Comparison of ENCODE assay signal across 1 cellular context in the genomic region with DNA sequence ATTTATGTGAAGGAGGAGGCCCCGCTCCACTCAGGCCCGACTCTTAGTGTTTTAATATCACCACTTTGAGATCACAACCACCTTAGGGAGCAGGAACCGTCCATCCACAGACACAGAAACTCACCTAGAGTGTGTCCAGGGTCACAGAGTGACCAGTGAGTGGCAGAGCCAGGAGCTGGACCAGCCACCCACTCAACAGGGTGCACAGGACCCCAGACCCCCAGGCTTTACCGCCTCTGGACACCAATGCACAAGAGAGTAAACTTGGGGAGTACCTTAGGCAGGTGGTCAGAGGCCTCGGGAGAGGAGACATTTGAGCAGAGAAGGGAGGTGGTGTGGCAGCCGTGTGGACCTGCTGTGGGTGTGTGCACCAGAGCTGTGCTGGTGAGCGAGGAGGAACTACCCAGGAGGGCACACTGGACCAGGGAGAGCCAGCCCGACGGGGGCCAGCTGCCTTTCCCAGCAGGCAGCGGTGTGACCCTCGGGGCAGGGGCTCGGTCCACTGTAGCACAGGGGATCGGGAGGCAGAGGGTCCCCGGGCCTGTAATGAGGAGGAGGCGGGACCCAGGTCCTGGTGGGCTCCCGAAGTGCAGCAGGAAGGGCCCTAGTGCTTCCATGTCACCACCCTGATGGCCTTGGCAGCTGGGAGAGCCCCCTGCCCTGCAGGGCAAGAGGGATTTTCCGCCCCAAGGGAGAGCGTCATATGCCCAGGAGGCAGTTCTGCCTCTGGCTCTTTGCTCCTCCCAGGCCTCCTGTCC.
TF ChIP-seq lines count a peak whose summit lies in the region.

No MANE protein-coding gene starts in this region.

TF ChIP-seq in IMR-90, 13 proteins besides CTCF, POLR2A, EP300 and RAD21:
- TF ChIP-seq RFX5 (IDR thresholded peaks at IDR 0.05; ENCODE audit: low read depth, low read length), result no peak
